In the genomic region with DNA sequence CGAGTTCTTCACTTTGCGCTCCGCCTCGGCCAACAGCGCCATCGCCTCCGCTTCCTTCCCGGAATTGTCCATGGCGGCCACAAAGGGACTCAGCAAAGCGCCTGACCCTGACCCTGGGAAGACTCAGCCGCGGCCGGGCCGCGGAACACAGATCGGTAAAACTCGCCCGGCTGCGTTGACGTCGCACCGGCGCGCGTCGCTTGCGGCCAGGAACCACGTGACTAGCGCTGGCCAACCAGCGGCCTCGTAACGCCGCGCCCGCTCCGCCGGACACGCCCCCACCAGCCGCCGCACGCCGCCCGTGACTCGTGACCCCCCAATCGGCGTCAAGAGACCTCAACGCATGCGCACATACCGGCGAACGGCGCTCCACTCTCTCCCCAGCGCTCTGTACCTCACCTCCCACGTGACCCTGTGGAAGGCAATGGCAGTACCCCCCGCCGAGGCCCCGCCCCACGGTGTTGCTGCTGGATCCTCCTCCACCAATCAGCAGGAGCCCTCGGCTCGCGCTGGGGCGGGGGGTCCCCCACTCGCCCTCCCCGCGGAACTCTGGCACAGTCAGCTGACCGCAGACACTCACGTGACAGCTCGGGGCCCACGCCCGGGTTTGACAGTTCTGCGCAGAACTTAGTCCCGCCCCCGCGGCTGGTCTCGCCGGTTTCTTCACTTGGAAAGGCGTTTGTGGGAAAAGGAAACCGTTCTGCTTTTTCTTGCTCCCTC, we compare ENCODE assay signal across 1 cellular context.
A peak's percentile ranks its signal among the peaks of the same experiment; 100 is the strongest.
TF ChIP-seq lines count a peak whose summit lies in the region.

TSS of gene NAPA (minus strand) at position 195 of the 720 bp plus-strand sequence. CDS start at position 72, 123 bp downstream.

TF ChIP-seq in HepG2, 621 proteins besides CTCF, POLR2A, EP300 and RAD21 (continued from another document and continues in another):
- TF ChIP-seq, protein P1, sequence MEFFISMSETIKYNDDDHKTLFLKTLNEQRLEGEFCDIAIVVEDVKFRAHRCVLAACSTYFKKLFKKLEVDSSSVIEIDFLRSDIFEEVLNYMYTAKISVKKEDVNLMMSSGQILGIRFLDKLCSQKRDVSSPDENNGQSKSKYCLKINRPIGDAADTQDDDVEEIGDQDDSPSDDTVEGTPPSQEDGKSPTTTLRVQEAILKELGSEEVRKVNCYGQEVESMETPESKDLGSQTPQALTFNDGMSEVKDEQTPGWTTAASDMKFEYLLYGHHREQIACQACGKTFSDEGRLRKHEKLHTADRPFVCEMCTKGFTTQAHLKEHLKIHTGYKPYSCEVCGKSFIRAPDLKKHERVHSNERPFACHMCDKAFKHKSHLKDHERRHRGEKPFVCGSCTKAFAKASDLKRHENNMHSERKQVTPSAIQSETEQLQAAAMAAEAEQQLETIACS (CRISPR knock-in tag; IDR thresholded peaks at IDR 0.05): no peak
- TF ChIP-seq RARG (CRISPR knock-in tag; IDR thresholded peaks at IDR 0.05; ENCODE audit: low read depth) (no peak), SMC3 (IDR thresholded peaks at IDR 0.05; ENCODE audit: low read length) (no peak), ZNF24 (IDR thresholded peaks at IDR 0.05) (no peak), IRF1 (CRISPR knock-in tag; IDR thresholded peaks at IDR 0.05; ENCODE audit: low read depth) (no peak), KLF11 (CRISPR knock-in tag; IDR thresholded peaks at IDR 0.05) (no peak), BHLHE40 (IDR thresholded peaks at IDR 0.05; ENCODE audit: low read length) (peak; percentile 93), SRSF1 (optimal IDR thresholded peaks at IDR 0.05; ENCODE audit: low read depth, low read length) (peak; percentile 98), RBAK (CRISPR knock-in tag; IDR thresholded peaks at IDR 0.05) (no peak; the same call in 1 of the 2 replicates), ZNF776 (CRISPR knock-in tag; IDR thresholded peaks at IDR 0.05) (0 out of 2 replicates have a peak, but pooled peaks have one; percentile 14), DBP (CRISPR knock-in tag; IDR thresholded peaks at IDR 0.05; ENCODE audit: not compliant biosample characterization) (no peak), IRX3 (CRISPR knock-in tag; IDR thresholded peaks at IDR 0.05; ENCODE audit: borderline replicate concordance, low read depth) (no peak), ZNF12 (CRISPR knock-in tag; IDR thresholded peaks at IDR 0.05) (no peak), SP2 (CRISPR knock-in tag; IDR thresholded peaks at IDR 0.05) (peak; percentile 64), ZNF431 (CRISPR knock-in tag; IDR thresholded peaks at IDR 0.05; ENCODE audit: borderline replicate concordance, low read depth) (no peak), SATB2 (CRISPR knock-in tag; IDR thresholded peaks at IDR 0.05) (0 out of 2 replicates have a peak, but pooled peaks have one; percentile 29), ZNF296 (CRISPR knock-in tag; conservative IDR thresholded peaks at IDR 0.05) (no peak), TSC22D2 (CRISPR knock-in tag; IDR thresholded peaks at IDR 0.05; ENCODE audit: borderline replicate concordance) (no peak), GTF3A (CRISPR knock-in tag; conservative IDR thresholded peaks at IDR 0.05) (no peak), DPF2 (CRISPR knock-in tag; IDR thresholded peaks at IDR 0.05; ENCODE audit: borderline replicate concordance, low read depth) (no peak), SP5 (CRISPR knock-in tag; IDR thresholded peaks at IDR 0.05; ENCODE audit: borderline replicate concordance, low read depth) (peak; percentile 64; the same call in 1 of the 2 replicates), EHMT2 (IDR thresholded peaks at IDR 0.05; ENCODE audit: borderline replicate concordance, low read depth, low read length) (no peak), MZF1 (CRISPR knock-in tag; IDR thresholded peaks at IDR 0.05; ENCODE audit: borderline replicate concordance) (no peak), ZNF570 (CRISPR knock-in tag; IDR thresholded peaks at IDR 0.05; ENCODE audit: borderline replicate concordance) (no peak), ZNF746 (CRISPR knock-in tag; IDR thresholded peaks at IDR 0.05) (no peak), RBM22 (optimal IDR thresholded peaks at IDR 0.05; ENCODE audit: low read length) (no peak), POLR2G (IDR thresholded peaks at IDR 0.05; ENCODE audit: low read depth, low read length) (peak; percentile 79), NFE2L1 (CRISPR knock-in tag; IDR thresholded peaks at IDR 0.05; ENCODE audit: borderline replicate concordance) (no peak), ZSCAN21 (CRISPR knock-in tag; IDR thresholded peaks at IDR 0.05; ENCODE audit: borderline replicate concordance) (no peak), POLR2AphosphoS2 (IDR thresholded peaks at IDR 0.05; ENCODE audit: low read depth, low read length) (no peak), ZFP62 (CRISPR knock-in tag; IDR thresholded peaks at IDR 0.05) (no peak), SAFB2 (CRISPR knock-in tag; IDR thresholded peaks at IDR 0.05; ENCODE audit: borderline replicate concordance, low read depth) (0 out of 2 replicates have a peak, but pooled peaks have one; percentile 53), HNF4A (CRISPR knock-in tag; IDR thresholded peaks at IDR 0.05) (no peak), HMGA1 (CRISPR knock-in tag; conservative IDR thresholded peaks at IDR 0.05) (no peak), BATF2 (CRISPR knock-in tag; IDR thresholded peaks at IDR 0.05) (no peak), GABPB1 (CRISPR knock-in tag; IDR thresholded peaks at IDR 0.05) (peak; percentile 88)
- TF ChIP-seq, protein P2, sequence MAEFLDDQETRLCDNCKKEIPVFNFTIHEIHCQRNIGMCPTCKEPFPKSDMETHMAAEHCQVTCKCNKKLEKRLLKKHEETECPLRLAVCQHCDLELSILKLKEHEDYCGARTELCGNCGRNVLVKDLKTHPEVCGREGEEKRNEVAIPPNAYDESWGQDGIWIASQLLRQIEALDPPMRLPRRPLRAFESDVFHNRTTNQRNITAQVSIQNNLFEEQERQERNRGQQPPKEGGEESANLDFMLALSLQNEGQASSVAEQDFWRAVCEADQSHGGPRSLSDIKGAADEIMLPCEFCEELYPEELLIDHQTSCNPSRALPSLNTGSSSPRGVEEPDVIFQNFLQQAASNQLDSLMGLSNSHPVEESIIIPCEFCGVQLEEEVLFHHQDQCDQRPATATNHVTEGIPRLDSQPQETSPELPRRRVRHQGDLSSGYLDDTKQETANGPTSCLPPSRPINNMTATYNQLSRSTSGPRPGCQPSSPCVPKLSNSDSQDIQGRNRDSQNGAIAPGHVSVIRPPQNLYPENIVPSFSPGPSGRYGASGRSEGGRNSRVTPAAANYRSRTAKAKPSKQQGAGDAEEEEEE (CRISPR knock-in tag; IDR thresholded peaks at IDR 0.05; ENCODE audit: borderline replicate concordance): no peak
- TF ChIP-seq, protein P3, sequence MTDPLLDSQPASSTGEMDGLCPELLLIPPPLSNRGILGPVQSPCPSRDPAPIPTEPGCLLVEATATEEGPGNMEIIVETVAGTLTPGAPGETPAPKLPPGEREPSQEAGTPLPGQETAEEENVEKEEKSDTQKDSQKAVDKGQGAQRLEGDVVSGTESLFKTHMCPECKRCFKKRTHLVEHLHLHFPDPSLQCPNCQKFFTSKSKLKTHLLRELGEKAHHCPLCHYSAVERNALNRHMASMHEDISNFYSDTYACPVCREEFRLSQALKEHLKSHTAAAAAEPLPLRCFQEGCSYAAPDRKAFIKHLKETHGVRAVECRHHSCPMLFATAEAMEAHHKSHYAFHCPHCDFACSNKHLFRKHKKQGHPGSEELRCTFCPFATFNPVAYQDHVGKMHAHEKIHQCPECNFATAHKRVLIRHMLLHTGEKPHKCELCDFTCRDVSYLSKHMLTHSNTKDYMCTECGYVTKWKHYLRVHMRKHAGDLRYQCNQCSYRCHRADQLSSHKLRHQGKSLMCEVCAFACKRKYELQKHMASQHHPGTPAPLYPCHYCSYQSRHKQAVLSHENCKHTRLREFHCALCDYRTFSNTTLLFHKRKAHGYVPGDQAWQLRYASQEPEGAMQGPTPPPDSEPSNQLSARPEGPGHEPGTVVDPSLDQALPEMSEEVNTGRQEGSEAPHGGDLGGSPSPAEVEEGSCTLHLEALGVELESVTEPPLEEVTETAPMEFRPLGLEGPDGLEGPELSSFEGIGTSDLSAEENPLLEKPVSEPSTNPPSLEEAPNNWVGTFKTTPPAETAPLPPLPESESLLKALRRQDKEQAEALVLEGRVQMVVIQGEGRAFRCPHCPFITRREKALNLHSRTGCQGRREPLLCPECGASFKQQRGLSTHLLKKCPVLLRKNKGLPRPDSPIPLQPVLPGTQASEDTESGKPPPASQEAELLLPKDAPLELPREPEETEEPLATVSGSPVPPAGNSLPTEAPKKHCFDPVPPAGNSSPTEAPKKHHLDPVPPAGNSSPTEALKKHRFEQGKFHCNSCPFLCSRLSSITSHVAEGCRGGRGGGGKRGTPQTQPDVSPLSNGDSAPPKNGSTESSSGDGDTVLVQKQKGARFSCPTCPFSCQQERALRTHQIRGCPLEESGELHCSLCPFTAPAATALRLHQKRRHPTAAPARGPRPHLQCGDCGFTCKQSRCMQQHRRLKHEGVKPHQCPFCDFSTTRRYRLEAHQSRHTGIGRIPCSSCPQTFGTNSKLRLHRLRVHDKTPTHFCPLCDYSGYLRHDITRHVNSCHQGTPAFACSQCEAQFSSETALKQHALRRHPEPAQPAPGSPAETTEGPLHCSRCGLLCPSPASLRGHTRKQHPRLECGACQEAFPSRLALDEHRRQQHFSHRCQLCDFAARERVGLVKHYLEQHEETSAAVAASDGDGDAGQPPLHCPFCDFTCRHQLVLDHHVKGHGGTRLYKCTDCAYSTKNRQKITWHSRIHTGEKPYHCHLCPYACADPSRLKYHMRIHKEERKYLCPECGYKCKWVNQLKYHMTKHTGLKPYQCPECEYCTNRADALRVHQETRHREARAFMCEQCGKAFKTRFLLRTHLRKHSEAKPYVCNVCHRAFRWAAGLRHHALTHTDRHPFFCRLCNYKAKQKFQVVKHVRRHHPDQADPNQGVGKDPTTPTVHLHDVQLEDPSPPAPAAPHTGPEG (CRISPR knock-in tag; IDR thresholded peaks at IDR 0.05): 0 out of 2 replicates have a peak, but pooled peaks have one; percentile 70
- TF ChIP-seq, protein P4, sequence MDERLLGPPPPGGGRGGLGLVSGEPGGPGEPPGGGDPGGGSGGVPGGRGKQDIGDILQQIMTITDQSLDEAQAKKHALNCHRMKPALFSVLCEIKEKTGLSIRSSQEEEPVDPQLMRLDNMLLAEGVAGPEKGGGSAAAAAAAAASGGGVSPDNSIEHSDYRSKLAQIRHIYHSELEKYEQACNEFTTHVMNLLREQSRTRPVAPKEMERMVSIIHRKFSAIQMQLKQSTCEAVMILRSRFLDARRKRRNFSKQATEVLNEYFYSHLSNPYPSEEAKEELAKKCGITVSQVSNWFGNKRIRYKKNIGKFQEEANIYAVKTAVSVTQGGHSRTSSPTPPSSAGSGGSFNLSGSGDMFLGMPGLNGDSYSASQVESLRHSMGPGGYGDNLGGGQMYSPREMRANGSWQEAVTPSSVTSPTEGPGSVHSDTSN (CRISPR knock-in tag; IDR thresholded peaks at IDR 0.05): no peak
- TF ChIP-seq, protein P5, sequence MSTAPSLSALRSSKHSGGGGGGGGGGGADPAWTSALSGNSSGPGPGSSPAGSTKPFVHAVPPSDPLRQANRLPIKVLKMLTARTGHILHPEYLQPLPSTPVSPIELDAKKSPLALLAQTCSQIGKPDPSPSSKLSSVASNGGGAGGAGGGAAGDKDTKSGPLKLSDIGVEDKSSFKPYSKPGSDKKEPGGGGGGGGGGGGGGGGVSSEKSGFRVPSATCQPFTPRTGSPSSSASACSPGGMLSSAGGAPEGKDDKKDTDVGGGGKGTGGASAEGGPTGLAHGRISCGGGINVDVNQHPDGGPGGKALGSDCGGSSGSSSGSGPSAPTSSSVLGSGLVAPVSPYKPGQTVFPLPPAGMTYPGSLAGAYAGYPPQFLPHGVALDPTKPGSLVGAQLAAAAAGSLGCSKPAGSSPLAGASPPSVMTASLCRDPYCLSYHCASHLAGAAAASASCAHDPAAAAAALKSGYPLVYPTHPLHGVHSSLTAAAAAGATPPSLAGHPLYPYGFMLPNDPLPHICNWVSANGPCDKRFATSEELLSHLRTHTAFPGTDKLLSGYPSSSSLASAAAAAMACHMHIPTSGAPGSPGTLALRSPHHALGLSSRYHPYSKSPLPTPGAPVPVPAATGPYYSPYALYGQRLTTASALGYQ (CRISPR knock-in tag; IDR thresholded peaks at IDR 0.05): no peak; the same call in 1 of the 2 replicates
- TF ChIP-seq, protein P6, sequence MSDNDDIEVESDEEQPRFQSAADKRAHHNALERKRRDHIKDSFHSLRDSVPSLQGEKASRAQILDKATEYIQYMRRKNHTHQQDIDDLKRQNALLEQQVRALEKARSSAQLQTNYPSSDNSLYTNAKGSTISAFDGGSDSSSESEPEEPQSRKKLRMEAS (IDR thresholded peaks at IDR 0.05): peak; percentile 89
